ENCODE assay signal across 9 cellular contexts in genomic region chr9:86282979-86283535, GRCh38. TPM values are rescaled to one million over a fixed set of nuclear protein-coding genes. Genes with fewer than 3 reads are reported as not detected.
DNase-seq lines count a peak whose midpoint lies in the region; ATAC-seq and TF ChIP-seq lines count a peak whose summit lies in the region.
"Had no signal": no experiment of that assay in that cellular context is flagged by ENCODE, and none has a peak within 500 bp of the region (broad histone marks: within the 10 kb centered on the region; RNA-seq: fewer than 3 reads in every experiment).

No MANE protein-coding gene starts in this region.

- peak overlapping the region; percentile 83 for H3K4me2 ChIP-seq in hepatocyte

- peak; percentile 16 for ATAC-seq in GM21529 (IDR thresholded peaks at IDR 0.05; ENCODE audit: unreplicated experiment)
- peak; percentile 36 to 43 for ATAC-seq in gastrocnemius medialis

- H3K79me2 ChIP-seq in hepatocyte = peaks cover 37% of the 10 kb centered on the region

- WGBS in hepatocyte (ENCODE audit: low lambda C conversion rate, missing lambda C conversion rate) = 28% methylated on average over 12 of the region's 12 CpGs

- H2AFZ ChIP-seq in hepatocyte = peak overlapping the region; percentile 83

- intact Hi-C loops in gastrocnemius medialis (cut with DNase I; ENCODE audit: low total_unique reads) = loop anchor here (1.0 kb wide), 2 partner anchors 71 to 342 kb away; partner anchors contain the start of genes NAA35 and TUT7

- H3K4me1 ChIP-seq in adipocyte (ENCODE audit: control insufficient read depth, insufficient read depth, low read length) = peaks cover 29% of the 10 kb centered on the region
- peaks cover 25% of the 10 kb centered on the region for H3K4me1 ChIP-seq in hepatocyte (ENCODE audit: insufficient read depth)
- peaks cover 34 to 37% of the 10 kb centered on the region in 2 donors for H3K4me1 ChIP-seq in gastrocnemius medialis

- peak; percentile 89 for DNase-seq in EL
- DNase-seq in Kasumi-1 (lab: John Stamatoyannopoulos, UW) = peak; percentile 26 to 43
- DNase-seq in adipocyte (ENCODE audit: low read depth) = peak; percentile 66
- DNase-seq in hepatocyte (ENCODE audit: low spot score) = peak; percentile 7
- peak in 1 of 2 donors; percentile 20 for DNase-seq in gastrocnemius medialis
- no peak for DNase-seq in stimulated activated CD4-positive, alpha-beta T cell treated with anti-CD3 and anti-CD28 coated beads, Interleukin-1b, Interleukin-23, amount 100 ng/mL, for 48 hours
- DNase-seq in globus pallidus (ENCODE audit: low spot score) = no peak

- in situ Hi-C loops in gastrocnemius medialis (cut with MboI; ENCODE audit: low sequenced_read_pairs in 4 of 4) = loop anchor here in 1 of 4 donors (25.0 kb wide), 1 partner anchor 346 kb away; the partner anchor contains the start of gene NAA35

- no peak for TF ChIP-seq POLR2A in gastrocnemius medialis (IDR thresholded peaks at IDR 0.05)

- no peaks in the 10 kb centered on the region for H3K9me2 ChIP-seq in hepatocyte (replicated peaks; ENCODE audit: insufficient read depth)

- peak overlapping the region; percentile 98 for H3K9ac ChIP-seq in adipocyte (ENCODE audit: low read length)

- H3K36me3 ChIP-seq in adipocyte (ENCODE audit: control insufficient read depth, insufficient read depth, low read length, severe bottlenecking) (peaks cover 24% of the 10 kb centered on the region), hepatocyte (replicated peaks; ENCODE audit: insufficient read depth, low read depth) (no peaks in the 10 kb centered on the region), gastrocnemius medialis (peaks cover 0 to 12% of the 10 kb centered on the region in 2 donors)

- H4K20me1 ChIP-seq in hepatocyte (ENCODE audit: insufficient read depth, poor library complexity, severe bottlenecking) = peaks cover 11% of the 10 kb centered on the region

- peak overlapping the region; percentile 98 for H3K4me3 ChIP-seq in adipocyte (ENCODE audit: low read length)
- peak overlapping the region; percentile 94 for H3K4me3 ChIP-seq in hepatocyte
- peak overlapping the region; percentile 87 to 98 (median 94) for H3K4me3 ChIP-seq in gastrocnemius medialis

- no peaks in the 10 kb centered on the region for H3K27me3 ChIP-seq in adipocyte (replicated peaks; ENCODE audit: control insufficient read depth, insufficient read depth, low read length)
- no peaks in the 10 kb centered on the region for H3K27me3 ChIP-seq in hepatocyte
- no peaks in the 10 kb centered on the region for H3K27me3 ChIP-seq in gastrocnemius medialis

- TF ChIP-seq CTCF in hepatocyte (IDR thresholded peaks at IDR 0.05; ENCODE audit: poor library complexity) = no peak
- TF ChIP-seq CTCF in gastrocnemius medialis (IDR thresholded peaks at IDR 0.05 in 4 of 5, conservative IDR thresholded peaks at IDR 0.05 in 1 of 5) = no peak

- H3K27ac ChIP-seq in hepatocyte (peak overlapping the region; percentile 99), gastrocnemius medialis (peak overlapping the region; percentile 95 to 99 (median 97))

- no peaks in the 10 kb centered on the region for H3K9me3 ChIP-seq in adipocyte (ENCODE audit: control insufficient read depth, low read length)
- no peaks in the 10 kb centered on the region for H3K9me3 ChIP-seq in hepatocyte (ENCODE audit: low read depth)
- H3K9me3 ChIP-seq in gastrocnemius medialis = no peaks in the 10 kb centered on the region

RNA-seq across cellular contexts. Expression of gene ISCA1, which starts 0.7 kb away (rescaled TPM):
- total RNA-seq in hepatocyte (50.6 and 57.1 TPM in 2 replicates), gastrocnemius medialis (100 to 1,000 TPM in 1 of 4 donors, 10 to 100 TPM in 3; 59.8 to 115 (median 89.9) TPM)
- 34.2 and 38.5 TPM in 2 replicates for polyA plus RNA-seq in hepatocyte

RNA-seq across cellular contexts. Expression of gene C9orf153, which starts 23.6 kb away (rescaled TPM):
- total RNA-seq in hepatocyte (not detected in 2 replicates), gastrocnemius medialis (under 1 TPM in 2 of 4 donors, not detected in 2; 0.17 to 0.87 TPM)
- not detected in 2 replicates for polyA plus RNA-seq in hepatocyte
- total RNA-seq: dermis microvascular lymphatic vessel endothelial cell had no signal

Comparison
In these comparisons a context has a peak if more than half of its experiments do, and no peak if none do; other contexts are left out.
1. DNase-seq: peak in EL (single experiment), Kasumi-1 (2 of 2), adipocyte (single experiment) and hepatocyte (single experiment); none in stimulated activated CD4-positive, alpha-beta T cell treated with anti-CD3 and anti-CD28 coated beads, Interleukin-1b, Interleukin-23, amount 100 ng/mL, for 48 hours (single experiment) and globus pallidus (single experiment).
2. Peak in every context shown above with its lines, with median percentiles within 50 percentile points of each other: H3K4me3 ChIP-seq.